10 cellular contexts compared by ENCODE assay signal in genomic region chr3:184377882-184378445, GRCh38. TPM values are rescaled to one million over a fixed set of nuclear protein-coding genes. Genes with fewer than 3 reads are reported as not detected.
DNase-seq lines count a peak whose midpoint lies in the region; ATAC-seq, FAIRE-seq and TF ChIP-seq lines count a peak whose summit lies in the region.
"Had no signal": no experiment of that assay in that cellular context is flagged by ENCODE, and none has a peak within 500 bp of the region (broad histone marks: within the 10 kb centered on the region; RNA-seq: fewer than 3 reads in every experiment).

TSS of gene THPO (minus strand) at chr3:184378207. CDS start at chr3:184376259, 1,948 bp downstream.

- 50% methylated on average over 6 of the region's 7 CpGs; no CpG with 5 or more reads in 1 of the 2 experiments for WGBS in H1 (ENCODE audit: extremely low coverage in 1 of 2, insufficient coverage in 1 of 2, insufficient read length in 1 of 2, insufficient replicate concordance in 2 of 2, low coverage in 1 of 2, low lambda C conversion rate in 2 of 2, missing lambda C conversion rate in 1 of 2), 2 experiments
- 80 to 82% methylated on average over 7 of the region's 7 CpGs for WGBS in aorta, 2 donors

- 0 out of 2 replicates have a peak within 1 kb of the TSS, but pooled peaks have one; percentile 2 for H2BK5ac ChIP-seq in H1 (ENCODE audit: low read depth, low read length)

- H3K23me2 ChIP-seq in H1 (ENCODE audit: low read depth, low read length) = peaks cover 15% of the 10 kb centered on the region; the same call in 1 of the 2 replicates

- H2AFZ ChIP-seq in H1 (ENCODE audit: low read length) = no peak within 1 kb of the TSS; the same call in 1 of the 2 replicates

- H3K27ac ChIP-seq in H1 (ENCODE audit: low read depth, low read length) = no peak within 1 kb of the TSS
- no peak within 1 kb of the TSS for H3K27ac ChIP-seq in aorta (ENCODE audit: low read depth in 1 of 2, low read length in 2 of 2)
- H3K27ac ChIP-seq: thoracic aorta had no signal

- H3K27me3 ChIP-seq in H1 (replicated peaks in 1 of 4; ENCODE audit: control insufficient read depth in 3 of 4, extremely low read depth in 1 of 4, insufficient read depth in 3 of 4, low read length in 3 of 4) (peaks cover 31 to 46% (median 44%) of the 10 kb centered on the region in 4 experiments), aorta (ENCODE audit: control insufficient read depth in 1 of 2, insufficient read depth in 2 of 2, low read length in 1 of 2) (no peaks in the 10 kb centered on the region)

- peaks cover 0 to 12% of the 10 kb centered on the region in 2 donors for H3K4me1 Mint-ChIP-seq in natural killer cell treated with Interleukin-12 subunit alpha and Interleukin-12 subunit beta and Interleukin-15 and Interleukin-18, amount 100 ng/mL, for 72 hours (ENCODE audit: low read depth in 2 of 2)

- TF ChIP-seq POLR2A in H1 (IDR thresholded peaks at IDR 0.05; ENCODE audit: control extremely low read depth in 1 of 2, low read depth in 2 of 2, low read length in 2 of 2) = no peak

- H3K27me3 Mint-ChIP-seq in natural killer cell treated with Interleukin-12 subunit alpha and Interleukin-12 subunit beta and Interleukin-15 and Interleukin-18, amount 100 ng/mL, for 72 hours = peaks cover 46 to 51% of the 10 kb centered on the region in 2 donors

- H4K20me1 ChIP-seq in H1 (replicated peaks in 1 of 2; ENCODE audit: control insufficient read depth in 1 of 2, insufficient read depth in 2 of 2, low read length in 2 of 2) = peaks cover 2 to 9% of the 10 kb centered on the region in 2 experiments

- H3K4me2 ChIP-seq in H1 (ENCODE audit: insufficient read depth in 1 of 2, low read depth in 2 of 2, low read length in 2 of 2) = peak within 1 kb of the TSS; percentile 56 to 93

- H3K36me3 ChIP-seq in H1 (ENCODE audit: control insufficient read depth in 2 of 4, insufficient read depth in 4 of 4, low read length in 3 of 4) (no peaks in the 10 kb centered on the region), aorta (ENCODE audit: control insufficient read depth in 1 of 2, insufficient read depth in 2 of 2, low read length in 1 of 2) (no peaks in the 10 kb centered on the region)
- H3K36me3 ChIP-seq: thoracic aorta had no signal

- no peaks in the 10 kb centered on the region for H3K79me1 ChIP-seq in H1 (ENCODE audit: low read depth, low read length)

- peak within 1 kb of the TSS; percentile 41; the same call in 1 of the 2 replicates for H2AK5ac ChIP-seq in H1 (ENCODE audit: low read depth, low read length)

- H2BK15ac ChIP-seq in H1 (ENCODE audit: low read length) = peak within 1 kb of the TSS; percentile 5; the same call in 1 of the 2 replicates

- H3K9me3 ChIP-seq in H1 (ENCODE audit: insufficient read depth in 2 of 2, low read depth in 1 of 2, low read length in 1 of 2) (no peaks in the 10 kb centered on the region), aorta (ENCODE audit: control insufficient read depth, low read length) (no peaks in the 10 kb centered on the region)
- H3K9me3 ChIP-seq: thoracic aorta had no signal

- peak within 1 kb of the TSS; percentile 77 for H4K91ac ChIP-seq in H1 (replicated peaks; ENCODE audit: insufficient read length, low read length)

- no peak for TF ChIP-seq CTCF in H1 (IDR thresholded peaks at IDR 0.05; ENCODE audit: control extremely low read depth in 1 of 3, insufficient read depth in 1 of 3, low read depth in 1 of 3, low read length in 3 of 3)

- no peak within 1 kb of the TSS for H3K56ac ChIP-seq in H1 (replicated peaks; ENCODE audit: insufficient read length, low read depth, low read length)

- no peak within 1 kb of the TSS for H2BK120ac ChIP-seq in H1 (replicated peaks; ENCODE audit: low read depth, low read length)

- H3K18ac ChIP-seq in H1 (ENCODE audit: extremely low read depth, low read length) = peak within 1 kb of the TSS; percentile 15; the same call in 1 of the 2 replicates

- ATAC-seq in Right ventricle myocardium inferior (peak; percentile 5), left ventricle myocardium superior (no peak), aorta (ENCODE audit: low FRiP score) (peak; percentile 20), GM19351 (IDR thresholded peaks at IDR 0.05; ENCODE audit: unreplicated experiment) (no peak)
- ATAC-seq in natural killer cell treated with Interleukin-12 subunit alpha and Interleukin-12 subunit beta and Interleukin-15 and Interleukin-18, amount 100 ng/mL, for 72 hours = no peak

- intact Hi-C loops in Right ventricle myocardium inferior (cut with DNase I) (no loop called here), left ventricle myocardium superior (cut with micrococcal nuclease) (loop anchor here (10.0 kb wide), 2 partner anchors 137 to 167 kb away; no protein-coding TSS in a partner anchor), aorta (cut with DNase I) (no loop called here)

- no peak within 1 kb of the TSS for H3K9ac ChIP-seq in H1 (replicated peaks in 1 of 4; ENCODE audit: extremely low read depth in 1 of 4, low read depth in 3 of 4, low read length in 3 of 4)

- no peak within 1 kb of the TSS for H3K4ac ChIP-seq in H1 (replicated peaks; ENCODE audit: insufficient read length, low read depth, low read length)

- POLR2A ChIA-PET in H1 (lab: Charles Lee; ENCODE audit: partially characterized antibody) = interaction anchor here (1.6 to 1.7 kb wide), 2 partner anchors 9 to 148 kb away, joined by 3 to 4 read pairs; no protein-coding TSS in a partner anchor

- peak within 1 kb of the TSS; percentile 4 for H4K5ac ChIP-seq in H1 (ENCODE audit: insufficient read length, low read depth, low read length)

- H3K4me1 ChIP-seq in H1 (replicated peaks in 1 of 4; ENCODE audit: control insufficient read depth in 3 of 4, insufficient read depth in 4 of 4, low read length in 3 of 4) (peaks cover 0 to 33% (median 27%) of the 10 kb centered on the region in 4 experiments; a peak in 6 of 7 replicates), aorta (ENCODE audit: control insufficient read depth in 1 of 2, insufficient read depth in 2 of 2, low read length in 2 of 2) (no peaks in the 10 kb centered on the region)

- DNase-seq in Right ventricle myocardium inferior (ENCODE audit: missing footprints) = no peak
- no peak for DNase-seq in left ventricle myocardium superior
- DNase-seq in H1 (ENCODE audit: low read depth in 1 of 2, low spot score in 2 of 2) = no peak
- DNase-seq in natural killer cell treated with Interleukin-12 subunit alpha and Interleukin-12 subunit beta and Interleukin-15 and Interleukin-18, amount 100 ng/mL, for 72 hours (ENCODE audit: low spot score) = no peak
- peak in 1 of 2 donors; percentile 75 for DNase-seq in aorta
- no peak for DNase-seq in effector CD8-positive, alpha-beta T cell (lab: John Stamatoyannopoulos, UW)
- DNase-seq in NCI-H1930 (lab: John Stamatoyannopoulos, UW) = no peak
- DNase-seq: NCI-H446 had no signal

- CTCF ChIA-PET in H1 (lab: Charles Lee; ENCODE audit: partially characterized antibody) = interaction anchor here (1.0 to 2.1 kb wide), 13 partner anchors 8 to 400 kb away, joined by 3 to 10 read pairs (median 5); no protein-coding TSS in a partner anchor

- H3K79me2 ChIP-seq in H1 (ENCODE audit: control insufficient read depth in 1 of 2, insufficient read depth in 2 of 2, low read length in 2 of 2) = no peaks in the 10 kb centered on the region

- no peak within 1 kb of the TSS for H3K23ac ChIP-seq in H1 (ENCODE audit: insufficient read length)

- H4K8ac ChIP-seq in H1 (ENCODE audit: extremely low read depth, insufficient read depth, low read length) = no peak within 1 kb of the TSS; the same call in 1 of the 2 replicates

- peak; percentile 32 for FAIRE-seq in H1 (lab: Jason Lieb, UNC)

- no peak for TF ChIP-seq RAD21 in H1 (IDR thresholded peaks at IDR 0.05 in 1 of 2, conservative IDR thresholded peaks at IDR 0.05 in 1 of 2; ENCODE audit: low read depth in 2 of 2, low read length in 2 of 2)

- H3K36me3 Mint-ChIP-seq in natural killer cell treated with Interleukin-12 subunit alpha and Interleukin-12 subunit beta and Interleukin-15 and Interleukin-18, amount 100 ng/mL, for 72 hours = no peaks in the 10 kb centered on the region

- H3K9me3 Mint-ChIP-seq in natural killer cell treated with Interleukin-12 subunit alpha and Interleukin-12 subunit beta and Interleukin-15 and Interleukin-18, amount 100 ng/mL, for 72 hours = no peaks in the 10 kb centered on the region

- H3K4me3 ChIP-seq in H1 (ENCODE audit: extremely low read depth in 1 of 4, insufficient read depth in 2 of 4, low read depth in 3 of 4, low read length in 4 of 4) (peak within 1 kb of the TSS in 2 of 4 experiments; percentile 55 to 59; a peak in 3 of 8 replicates), aorta (ENCODE audit: low read length in 2 of 2) (no peak within 1 kb of the TSS)

- peak within 1 kb of the TSS; percentile 38; the same call in 1 of the 2 replicates for H2BK20ac ChIP-seq in H1 (ENCODE audit: low read length)

- no peak within 1 kb of the TSS for H3K14ac ChIP-seq in H1 (ENCODE audit: insufficient read length)

- H3K4me3 Mint-ChIP-seq in natural killer cell treated with Interleukin-12 subunit alpha and Interleukin-12 subunit beta and Interleukin-15 and Interleukin-18, amount 100 ng/mL, for 72 hours = peak within 1 kb of the TSS; percentile 66

- TF ChIP-seq EP300 in H1 (IDR thresholded peaks at IDR 0.05; ENCODE audit: borderline replicate concordance in 1 of 2, low read depth in 2 of 2, low read length in 2 of 2) = no peak

- H2BK12ac ChIP-seq in H1 (ENCODE audit: low read depth, low read length) = peak within 1 kb of the TSS; percentile 82; the same call in 1 of the 2 replicates

- no peak within 1 kb of the TSS for H3K27ac Mint-ChIP-seq in natural killer cell treated with Interleukin-12 subunit alpha and Interleukin-12 subunit beta and Interleukin-15 and Interleukin-18, amount 100 ng/mL, for 72 hours

TF ChIP-seq in H1, 55 proteins besides CTCF, POLR2A, EP300 and RAD21:
- no peak for TF ChIP-seq SIX5 (IDR thresholded peaks at IDR 0.05; ENCODE audit: low read depth, low read length)
- peak; percentile 41 for TF ChIP-seq ASH2L (IDR thresholded peaks at IDR 0.05; ENCODE audit: low read length)

RNA-seq across cellular contexts. Expression of gene THPO, which starts in this region (rescaled TPM):
- 0.35 TPM for total RNA-seq in Right ventricle myocardium inferior
- 0.37 TPM for total RNA-seq in left ventricle myocardium superior
- 0.40 and 1.2 TPM in 2 replicates for total RNA-seq in H1 (2021; fragmentation: NEBNext Ultra II Directional; extraction: Animal tissue kit (Norgen Biotek cat#: 25700))
- 0.82 and 1.4 TPM in 2 replicates for polyA plus RNA-seq in H1 (2011; rRNA removed)
- polyA plus RNA-seq in H1 (2011; cell fraction: cytosol; rRNA removed) = 0.56 TPM
- polyA plus RNA-seq in H1 (2011; cell fraction: nucleus; rRNA removed) = 0.94 TPM
- polyA plus RNA-seq in H1 (2012, experiment 1 of 2) = 0.68 to 1.2 TPM (median 0.87 TPM) in 4 replicates
- polyA plus RNA-seq in H1 (2012, experiment 2 of 2) = 0.66 TPM
- polyA plus RNA-seq in H1 (2013, experiment 1 of 2) = 0.43 TPM
- 0.53 TPM for polyA plus RNA-seq in H1 (2013, experiment 2 of 2)
- polyA minus RNA-seq in H1 (2011; rRNA and poly(A)+ RNA removed) = 0.37 and 1.0 TPM in 2 replicates
- polyA minus RNA-seq in H1 (2011; cell fraction: cytosol; rRNA and poly(A)+ RNA removed) = 1.2 TPM
- 0.50 TPM for polyA minus RNA-seq in H1 (2011; cell fraction: nucleus; rRNA and poly(A)+ RNA removed)
- not detected for total RNA-seq in natural killer cell treated with Interleukin-12 subunit alpha and Interleukin-12 subunit beta and Interleukin-15 and Interleukin-18, amount 100 ng/mL, for 72 hours
- total RNA-seq in aorta = 1 to 10 TPM in 1 of 2 donors, under 1 TPM in 1; 0.65 to 1.2 TPM
- polyA plus RNA-seq in aorta = under 1 TPM; 0.15 to 0.75 TPM

Comparison
In these comparisons a context has a peak if more than half of its experiments do, and no peak if none do; other contexts are left out.
1. Peak in ATAC-seq in Right ventricle myocardium inferior; RNA of the gene not detected or under 1 TPM.